In genomic region chr11:46677169-46677568, GRCh38 we compare ENCODE assay signal across 1 cellular context.
TF ChIP-seq lines count a peak whose summit lies in the region.

No MANE protein-coding gene starts in this region.

TF ChIP-seq in GM23338, 12 proteins besides CTCF, POLR2A, EP300 and RAD21 (continued from another document):
- no peak for TF ChIP-seq ZNF462 (CRISPR knock-in tag; IDR thresholded peaks at IDR 0.05)
- TF ChIP-seq REST (IDR thresholded peaks at IDR 0.05; ENCODE audit: unreplicated experiment) = no peak
- no peak for TF ChIP-seq CREB1 (CRISPR knock-in tag; IDR thresholded peaks at IDR 0.05; ENCODE audit: low read depth)
- TF ChIP-seq ZNF114 (CRISPR knock-in tag; IDR thresholded peaks at IDR 0.05) = no peak
- TF ChIP-seq ZNF331 (CRISPR knock-in tag; IDR thresholded peaks at IDR 0.05; ENCODE audit: low read depth) = no peak
- TF ChIP-seq POLR2AphosphoS5 (IDR thresholded peaks at IDR 0.05; ENCODE audit: low read depth) = no peak
